In genomic region chr3:62096521-62096920, GRCh38 we compare ENCODE assay signal across 17 cellular contexts.
A peak's percentile ranks its signal among the peaks of the same experiment; 100 is the strongest.
DNase-seq lines count a peak whose midpoint lies in the region; TF ChIP-seq lines count a peak whose summit lies in the region.
"Had no signal": no experiment of that assay in that cellular context is flagged by ENCODE, and none has a peak within 500 bp of the region (broad histone marks: within the 10 kb centered on the region; RNA-seq: fewer than 3 reads in every experiment).

No MANE protein-coding gene starts in this region.

- TF ChIP-seq CTCF in right atrium auricular region (IDR thresholded peaks at IDR 0.05), result no peak
- no peak for TF ChIP-seq CTCF in esophagus muscularis mucosa (IDR thresholded peaks at IDR 0.05)
- TF ChIP-seq CTCF in vagina (IDR thresholded peaks at IDR 0.05), result no peak
- no peak for TF ChIP-seq CTCF in thyroid gland (IDR thresholded peaks at IDR 0.05)

- WGBS in esophagus muscularis mucosa, result 95% methylated on average over 1 of the region's 1 CpG
- WGBS in thyroid gland, 2 donors, result 90 to 94% methylated on average over 1 of the region's 1 CpG

- TF ChIP-seq EP300 in esophagus muscularis mucosa (IDR thresholded peaks at IDR 0.05), result no peak

- no peak for TF ChIP-seq POLR2A in esophagus muscularis mucosa (IDR thresholded peaks at IDR 0.05; ENCODE audit: low read depth)
- TF ChIP-seq POLR2A in vagina (IDR thresholded peaks at IDR 0.05), result no peak
- no peak for TF ChIP-seq POLR2A in thyroid gland (IDR thresholded peaks at IDR 0.05)

- H3K9me3 ChIP-seq in right atrium auricular region, result no peaks in the 10 kb centered on the region
- H3K9me3 ChIP-seq in esophagus muscularis mucosa, result no peaks in the 10 kb centered on the region
- H3K9me3 ChIP-seq in skeletal muscle tissue (ENCODE audit: control insufficient read depth in 3 of 3, low read length in 3 of 3), result no peaks in the 10 kb centered on the region
- no peaks in the 10 kb centered on the region for H3K9me3 ChIP-seq in vagina
- H3K9me3 ChIP-seq in thyroid gland, result no peaks in the 10 kb centered on the region

- no peaks in the 10 kb centered on the region for H3K27me3 ChIP-seq in right atrium auricular region
- H3K27me3 ChIP-seq in esophagus muscularis mucosa, result no peaks in the 10 kb centered on the region
- H3K27me3 ChIP-seq in skeletal muscle tissue (ENCODE audit: control insufficient read depth in 3 of 3, insufficient read depth in 3 of 3, low read length in 3 of 3), result no peaks in the 10 kb centered on the region
- H3K27me3 ChIP-seq in vagina, result no peaks in the 10 kb centered on the region
- H3K27me3 ChIP-seq in thyroid gland, result no peaks in the 10 kb centered on the region

- intact Hi-C loops in cardiac septum (cut with DNase I) (no loop called here), esophagus muscularis mucosa (cut with DNase I) (no loop called here), vagina (cut with DNase I) (no loop called here), thyroid gland (cut with DNase I) (no loop called here)

- DNase-seq in right atrium auricular region (ENCODE audit: low spot score) (no peak), cardiac septum (ENCODE audit: low spot score) (no peak), esophagus muscularis mucosa (ENCODE audit: extremely low spot score) (no peak), vagina (ENCODE audit: extremely low spot score in 2 of 2) (no peak), C1 segment of cervical spinal cord (lab: John Stamatoyannopoulos, UW) (no peak), thyroid gland (no peak), DMS53 treated with DMSO at 0.1 percent for 48 hours (lab: John Stamatoyannopoulos, UW; ENCODE audit: unreplicated experiment) (no peak)
- DNase-seq: CD4-positive, alpha-beta memory T cell; DMS79; HCEC 1CT; KBM-7; NCI-H1105 treated with DMSO at 0.1 percent for 48 hours; NCI-H1694; NCI-H2081 treated with DMSO at 0.1 percent for 48 hours; NCI-H446 treated with DMSO at 0.1 percent for 48 hours had no signal

- no peak overlapping the region for H3K9ac ChIP-seq in skeletal muscle tissue (ENCODE audit: low read depth in 1 of 3, low read length in 3 of 3)

- H3K4me3 ChIP-seq in right atrium auricular region (no peak overlapping the region), esophagus muscularis mucosa (no peak overlapping the region), skeletal muscle tissue (ENCODE audit: low read length in 3 of 3) (no peak overlapping the region), vagina (no peak overlapping the region), thyroid gland (replicated peaks in 1 of 3) (no peak overlapping the region)
- H3K4me3 ChIP-seq: GM23338 had no signal

- no peaks in the 10 kb centered on the region for H3K36me3 ChIP-seq in right atrium auricular region
- H3K36me3 ChIP-seq in esophagus muscularis mucosa, result no peaks in the 10 kb centered on the region
- no peaks in the 10 kb centered on the region for H3K36me3 ChIP-seq in skeletal muscle tissue (ENCODE audit: control insufficient read depth in 3 of 3, insufficient read depth in 3 of 3, low read length in 3 of 3)
- no peaks in the 10 kb centered on the region for H3K36me3 ChIP-seq in vagina
- no peaks in the 10 kb centered on the region for H3K36me3 ChIP-seq in thyroid gland

- H3K27ac ChIP-seq in right atrium auricular region (peak overlapping the region; percentile 78 to 84), esophagus muscularis mucosa (replicated peaks in 1 of 4) (peak overlapping the region in 3 of 4 donors; percentile 32 to 60 (median 46)), skeletal muscle tissue (ENCODE audit: low read depth, low read length) (peak overlapping the region; percentile 73), vagina (peak overlapping the region; percentile 65), thyroid gland (no peak overlapping the region)

- H3K4me1 ChIP-seq in right atrium auricular region (peaks cover 0 to 50% of the 10 kb centered on the region in 2 donors), esophagus muscularis mucosa (peaks cover 6 to 29% (median 22%) of the 10 kb centered on the region in 4 donors), skeletal muscle tissue (ENCODE audit: control insufficient read depth in 3 of 3, insufficient read depth in 3 of 3, low read length in 3 of 3) (peaks cover 11 to 31% (median 18%) of the 10 kb centered on the region in 3 donors), vagina (peaks cover 37% of the 10 kb centered on the region), thyroid gland (peaks cover 0 to 7% of the 10 kb centered on the region in 2 donors)

Comparison
In these comparisons a context has a peak if more than half of its experiments do, and no peak if none do; other contexts are left out.
1. H3K27ac ChIP-seq: peak in right atrium auricular region (2 of 2), esophagus muscularis mucosa (3 of 4), skeletal muscle tissue (single experiment) and vagina (single experiment); none in thyroid gland (0 of 3).